14 cellular contexts compared by ENCODE assay signal in genomic region chr1:101051688-101052638, GRCh38.
DNase-seq lines count a peak whose midpoint lies in the region; ATAC-seq lines count a peak whose summit lies in the region.
"Had no signal": no experiment of that assay in that cellular context is flagged by ENCODE, and none has a peak within 500 bp of the region (broad histone marks: within the 10 kb centered on the region; RNA-seq: fewer than 3 reads in every experiment).

No MANE protein-coding gene starts in this region.

- CTCF ChIA-PET in activated naive CD4-positive, alpha-beta T cell treated with anti-CD3 and anti-CD28 coated beads, Interleukin-2, amount 10 ng/mL, durations not matched to agents 7 days and 5 days (lab: Charles Lee) = interaction anchor here (0.9 to 1.1 kb wide), 2 partner anchors 9 to 234 kb away, joined by 3 read pairs; no protein-coding TSS in a partner anchor

- peaks cover 6% of the 10 kb centered on the region for H3K36me3 Mint-ChIP-seq in activated naive CD4-positive, alpha-beta T cell treated with anti-CD3 and anti-CD28 coated beads, Interleukin-2, amount 50 U/mL, for 24 hours
- H3K36me3 Mint-ChIP-seq in activated naive CD4-positive, alpha-beta T cell treated with anti-CD3 and anti-CD28 coated beads, Interleukin-2, amount 10 ng/mL, durations not matched to agents 7 days and 5 days = peaks cover 34% of the 10 kb centered on the region

- no peaks in the 10 kb centered on the region for H3K9me3 Mint-ChIP-seq in activated naive CD4-positive, alpha-beta T cell treated with anti-CD3 and anti-CD28 coated beads, Interleukin-2, amount 50 U/mL, for 24 hours
- H3K9me3 Mint-ChIP-seq in activated naive CD4-positive, alpha-beta T cell treated with anti-CD3 and anti-CD28 coated beads, Interleukin-2, amount 10 ng/mL, durations not matched to agents 7 days and 5 days = peaks cover 4% of the 10 kb centered on the region
- H3K9me3 Mint-ChIP-seq: dendritic cell treated with granulocyte-macrophage colony-stimulating factor and Interleukin-4, amounts not matched to agents 40 ng/mL and 50 ng/mL, for 4 days; type B pancreatic cell had no signal

- peak; percentile 94 for ATAC-seq in HG02571 (IDR thresholded peaks at IDR 0.05; ENCODE audit: unreplicated experiment)
- ATAC-seq in HG03558 (IDR thresholded peaks at IDR 0.05; ENCODE audit: extremely low read depth, unreplicated experiment) = peak; percentile 77
- peak; percentile 69 for ATAC-seq in stimulated activated naive CD8-positive, alpha-beta T cell treated with anti-CD3 and anti-CD28 coated beads, Interleukin-15, Interleukin-2, amounts not matched to agents 100 U/mL and 50 U/mL, for 24 hours

- DNase-seq in activated naive CD4-positive, alpha-beta T cell treated with anti-CD3 and anti-CD28 coated beads, Interleukin-2, amount 10 ng/mL, durations not matched to agents 7 days and 5 days = no peak
- DNase-seq in stimulated activated naive CD8-positive, alpha-beta T cell treated with anti-CD3 and anti-CD28 coated beads, Interleukin-15, Interleukin-2, amounts not matched to agents 100 U/mL and 50 U/mL, for 24 hours = no peak
- DNase-seq in stimulated activated CD4-positive, alpha-beta T cell treated with anti-CD3 and anti-CD28 coated beads, Interleukin-15, amount 100 ng/mL, for 24 hours = no peak
- DNase-seq in GOT3 (lab: John Stamatoyannopoulos, UW) = no peak
- DNase-seq in central memory CD4-positive, alpha-beta T cell = no peak
- DNase-seq: activated CD4-positive, alpha-beta T cell treated with anti-CD3 and anti-CD28 coated beads, Interleukin-2, amount 10 ng/mL, durations not matched to agents 7 days and 5 days; AML-193; kidney; NCI-H446 treated with DMSO at 0.1 percent for 48 hours had no signal

- no peak overlapping the region for H3K4me3 Mint-ChIP-seq in activated naive CD4-positive, alpha-beta T cell treated with anti-CD3 and anti-CD28 coated beads, Interleukin-2, amount 50 U/mL, for 24 hours
- no peak overlapping the region for H3K4me3 Mint-ChIP-seq in activated naive CD4-positive, alpha-beta T cell treated with anti-CD3 and anti-CD28 coated beads, Interleukin-2, amount 10 ng/mL, durations not matched to agents 7 days and 5 days
- H3K4me3 Mint-ChIP-seq: activated CD4-positive, alpha-beta T cell treated with anti-CD3 and anti-CD28 coated beads, Interleukin-2, amount 10 ng/mL, durations not matched to agents 7 days and 5 days; dendritic cell treated with granulocyte-macrophage colony-stimulating factor and Interleukin-4, amounts not matched to agents 40 ng/mL and 50 ng/mL, for 4 days; type B pancreatic cell had no signal

- peak overlapping the region; percentile 75 for H3K27ac Mint-ChIP-seq in activated naive CD4-positive, alpha-beta T cell treated with anti-CD3 and anti-CD28 coated beads, Interleukin-2, amount 50 U/mL, for 24 hours
- H3K27ac Mint-ChIP-seq in activated naive CD4-positive, alpha-beta T cell treated with anti-CD3 and anti-CD28 coated beads, Interleukin-2, amount 10 ng/mL, durations not matched to agents 7 days and 5 days = no peak overlapping the region
- H3K27ac Mint-ChIP-seq: activated CD4-positive, alpha-beta T cell treated with anti-CD3 and anti-CD28 coated beads, Interleukin-2, amount 10 ng/mL, durations not matched to agents 7 days and 5 days; dendritic cell treated with granulocyte-macrophage colony-stimulating factor and Interleukin-4, amounts not matched to agents 40 ng/mL and 50 ng/mL, for 4 days; type B pancreatic cell had no signal

- peaks cover 55% of the 10 kb centered on the region for H3K4me1 Mint-ChIP-seq in activated naive CD4-positive, alpha-beta T cell treated with anti-CD3 and anti-CD28 coated beads, Interleukin-2, amount 50 U/mL, for 24 hours
- H3K4me1 Mint-ChIP-seq in activated naive CD4-positive, alpha-beta T cell treated with anti-CD3 and anti-CD28 coated beads, Interleukin-2, amount 10 ng/mL, durations not matched to agents 7 days and 5 days = peaks cover 9% of the 10 kb centered on the region

- H3K27me3 Mint-ChIP-seq in activated naive CD4-positive, alpha-beta T cell treated with anti-CD3 and anti-CD28 coated beads, Interleukin-2, amount 50 U/mL, for 24 hours = no peaks in the 10 kb centered on the region
- H3K27me3 Mint-ChIP-seq in activated naive CD4-positive, alpha-beta T cell treated with anti-CD3 and anti-CD28 coated beads, Interleukin-2, amount 10 ng/mL, durations not matched to agents 7 days and 5 days = no peaks in the 10 kb centered on the region
- H3K27me3 Mint-ChIP-seq: activated CD4-positive, alpha-beta T cell treated with anti-CD3 and anti-CD28 coated beads, Interleukin-2, amount 10 ng/mL, durations not matched to agents 7 days and 5 days; dendritic cell treated with granulocyte-macrophage colony-stimulating factor and Interleukin-4, amounts not matched to agents 40 ng/mL and 50 ng/mL, for 4 days; type B pancreatic cell had no signal
